Comparison of ENCODE assay signal across 23 cellular contexts in genomic region chr20:36366623-36367369, GRCh38.
DNase-seq lines count a peak whose midpoint lies in the region; ATAC-seq, FAIRE-seq and TF ChIP-seq lines count a peak whose summit lies in the region.
"Had no signal": no experiment of that assay in that cellular context is flagged by ENCODE, and none has a peak within 500 bp of the region (broad histone marks: within the 10 kb centered on the region; RNA-seq: fewer than 3 reads in every experiment).

No MANE protein-coding gene starts in this region.

- no peak overlapping the region for H2BK120ac ChIP-seq in H1 (replicated peaks; ENCODE audit: low read depth, low read length)

- 47% methylated on average over 14 of the region's 16 CpGs for WGBS in HepG2 (ENCODE audit: low lambda C conversion rate)
- 42% methylated on average over 6 of the region's 16 CpGs for WGBS in right lobe of liver (ENCODE audit: insufficient coverage, low coverage, low lambda C conversion rate, missing lambda C conversion rate)
- 88% methylated on average over 14 of the region's 16 CpGs; no CpG with 5 or more reads in 1 of the 2 experiments for WGBS in H1 (ENCODE audit: extremely low coverage in 1 of 2, insufficient coverage in 1 of 2, insufficient read length in 1 of 2, insufficient replicate concordance in 2 of 2, low coverage in 1 of 2, low lambda C conversion rate in 2 of 2, missing lambda C conversion rate in 1 of 2), 2 experiments
- 71 to 82% (median 80%) methylated on average over 13 to 16 of the region's 16 CpGs for WGBS in stomach, 5 donors

- ATAC-seq in HepG2 (no peak), right lobe of liver (no peak)
- ATAC-seq: CD8-positive, alpha-beta T cell; GM12878 had no signal

- no peak overlapping the region for H3K4ac ChIP-seq in H1 (replicated peaks; ENCODE audit: insufficient read length, low read depth, low read length)

- H2BK12ac ChIP-seq in H1 (ENCODE audit: low read depth, low read length), result 0 out of 2 replicates have a peak overlapping the region, but pooled peaks have one; percentile 17

- H2BK20ac ChIP-seq in H1 (ENCODE audit: low read length), result no peak overlapping the region

- peak overlapping the region; percentile 16; the same call in 1 of the 2 replicates for H2BK15ac ChIP-seq in H1 (ENCODE audit: low read length)

- in situ Hi-C loops in HepG2 (cut with HindIII; ENCODE audit: extremely low pct_ligation_motif_present, low pct_unique_long_range_greater_than_20kb), result no loop called here

- no peak overlapping the region for H4K5ac ChIP-seq in H1 (ENCODE audit: insufficient read length, low read depth, low read length)

- no TSS peak for BruUV-seq in HepG2 (replicated peaks; lab: Mats Ljungman, UMichigan)

- DNase-seq in HepG2 (ENCODE audit: low spot score) (no peak), right lobe of liver (no peak), bronchial epithelial cell (ENCODE audit: low read depth) (no peak), H1 (ENCODE audit: low read depth in 1 of 2, low spot score in 2 of 2) (no peak), right atrium auricular region (ENCODE audit: low spot score) (no peak), stomach (no peak), NCI-H226 (no peak), substantia nigra (lab: John Stamatoyannopoulos, UW) (no peak)
- DNase-seq: Caco-2; CD4-positive, CD25-positive, alpha-beta regulatory T cell; CD8-positive, alpha-beta T cell; DMS153; DND-41; GDM1; HFFc6 had no signal

- H2AFZ ChIP-seq in HepG2 (ENCODE audit: low read length) (no peak overlapping the region), H1 (ENCODE audit: low read length) (no peak overlapping the region)
- H2AFZ ChIP-seq: GM23338 had no signal

- H3K4me1 ChIP-seq in HepG2 (ENCODE audit: insufficient read depth, low read length) (peaks cover 10% of the 10 kb centered on the region), right lobe of liver (no peaks in the 10 kb centered on the region), H1 (replicated peaks in 1 of 4; ENCODE audit: control insufficient read depth in 3 of 4, insufficient read depth in 4 of 4, low read length in 3 of 4) (peaks cover 2 to 11% (median 6%) of the 10 kb centered on the region in 4 experiments), right atrium auricular region (no peaks in the 10 kb centered on the region), stomach (no peaks in the 10 kb centered on the region)
- H3K4me1 ChIP-seq: HAP-1 had no signal

- no peak overlapping the region for H2AK5ac ChIP-seq in H1 (ENCODE audit: low read depth, low read length)

- H3K14ac ChIP-seq in H1 (ENCODE audit: insufficient read length), result no peak overlapping the region

- FAIRE-seq in HepG2 (lab: Jason Lieb, UNC) (no peak), bronchial epithelial cell (lab: Jason Lieb, UNC) (peak; percentile 86), H1 (lab: Jason Lieb, UNC) (no peak)
- FAIRE-seq: A204.1, GM12878, H54 had no signal

- H4K20me1 ChIP-seq in HepG2 (ENCODE audit: insufficient read depth, low read length) (no peaks in the 10 kb centered on the region; the same call in 1 of the 2 replicates), H1 (replicated peaks in 1 of 2; ENCODE audit: control insufficient read depth in 1 of 2, insufficient read depth in 2 of 2, low read length in 2 of 2) (peaks cover 0 to 2% of the 10 kb centered on the region in 2 experiments)
- H4K20me1 ChIP-seq: BLaER1 had no signal

- TF ChIP-seq RAD21 in HepG2 (CRISPR knock-in tag; IDR thresholded peaks at IDR 0.05) (no peak), H1 (IDR thresholded peaks at IDR 0.05 in 1 of 2, conservative IDR thresholded peaks at IDR 0.05 in 1 of 2; ENCODE audit: low read depth in 2 of 2, low read length in 2 of 2) (no peak)

- no peak overlapping the region for H4K8ac ChIP-seq in H1 (ENCODE audit: extremely low read depth, insufficient read depth, low read length)

- no peak overlapping the region for H3K18ac ChIP-seq in H1 (ENCODE audit: extremely low read depth, low read length)

- POLR2A ChIA-PET in HepG2 (lab: Yijun Ruan, JAX) (no interaction called here), H1 (lab: Charles Lee; ENCODE audit: partially characterized antibody) (interaction anchor here (0.8 to 1.1 kb wide), 2 partner anchors 13 to 34 kb away, joined by 3 read pairs; no protein-coding TSS in a partner anchor)

- no peaks in the 10 kb centered on the region for H3K23me2 ChIP-seq in H1 (ENCODE audit: low read depth, low read length)

- no peak overlapping the region for H3K56ac ChIP-seq in H1 (replicated peaks; ENCODE audit: insufficient read length, low read depth, low read length)

- no peak for TF ChIP-seq CTCF in HepG2 (CRISPR knock-in tag; IDR thresholded peaks at IDR 0.05)
- TF ChIP-seq CTCF in right lobe of liver (IDR thresholded peaks at IDR 0.05), result no peak
- TF ChIP-seq CTCF in bronchial epithelial cell (IDR thresholded peaks at IDR 0.05; ENCODE audit: insufficient read depth, low read length, severe bottlenecking), result no peak
- no peak for TF ChIP-seq CTCF in H1 (IDR thresholded peaks at IDR 0.05; ENCODE audit: control extremely low read depth in 1 of 3, insufficient read depth in 1 of 3, low read depth in 1 of 3, low read length in 3 of 3)
- TF ChIP-seq CTCF in right atrium auricular region (IDR thresholded peaks at IDR 0.05), result no peak
- no peak for TF ChIP-seq CTCF in stomach (IDR thresholded peaks at IDR 0.05)

- no peak for TF ChIP-seq POLR2A in HepG2 (IDR thresholded peaks at IDR 0.05; ENCODE audit: insufficient read depth in 1 of 2, low read depth in 2 of 2, low read length in 2 of 2)
- no peak for TF ChIP-seq POLR2A in right lobe of liver (IDR thresholded peaks at IDR 0.05)
- no peak for TF ChIP-seq POLR2A in H1 (IDR thresholded peaks at IDR 0.05; ENCODE audit: control extremely low read depth in 1 of 2, low read depth in 2 of 2, low read length in 2 of 2)
- TF ChIP-seq POLR2A in stomach (IDR thresholded peaks at IDR 0.05), result no peak

- H3K36me3 ChIP-seq in HepG2 (replicated peaks in 1 of 2; ENCODE audit: control insufficient read depth in 1 of 2, insufficient read depth in 2 of 2, low read length in 2 of 2), result no peaks in the 10 kb centered on the region
- no peaks in the 10 kb centered on the region for H3K36me3 ChIP-seq in right lobe of liver
- no peaks in the 10 kb centered on the region for H3K36me3 ChIP-seq in bronchial epithelial cell (ENCODE audit: control insufficient read depth, insufficient read depth, low read length)
- no peaks in the 10 kb centered on the region; a peak in 1 of 8 replicates for H3K36me3 ChIP-seq in H1 (ENCODE audit: control insufficient read depth in 2 of 4, insufficient read depth in 4 of 4, low read length in 3 of 4)
- H3K36me3 ChIP-seq in right atrium auricular region, result no peaks in the 10 kb centered on the region
- no peaks in the 10 kb centered on the region for H3K36me3 ChIP-seq in stomach
- H3K36me3 ChIP-seq: BLaER1, HAP-1 had no signal

- CTCF ChIA-PET in HepG2 (lab: Yijun Ruan, JAX; ENCODE audit: low intra/inter-chr PET ratio, low total read pairs) (no interaction called here), H1 (lab: Charles Lee; ENCODE audit: partially characterized antibody) (interaction anchor here (0.5 to 1.3 kb wide), 3 partner anchors 9 to 52 kb away, joined by 3 to 6 read pairs (median 4); no protein-coding TSS in a partner anchor)

- no peaks in the 10 kb centered on the region for H3K79me1 ChIP-seq in H1 (ENCODE audit: low read depth, low read length)

- intact Hi-C loops in HepG2 (cut with micrococcal nuclease; ENCODE audit: unreplicated experiment), result no loop called here
- intact Hi-C loops in right lobe of liver (cut with DNase I), result no loop called here
- intact Hi-C loops in stomach (cut with DNase I; ENCODE audit: low total_unique reads), result no loop called here

- H3K4me2 ChIP-seq in HepG2 (ENCODE audit: low read depth, low read length), result no peak overlapping the region
- H3K4me2 ChIP-seq in H1 (ENCODE audit: insufficient read depth in 1 of 2, low read depth in 2 of 2, low read length in 2 of 2), result no peak overlapping the region
- H3K4me2 ChIP-seq: BLaER1, GM23338 had no signal

- no peak overlapping the region for H3K4me3 ChIP-seq in HepG2 (replicated peaks in 1 of 3; ENCODE audit: insufficient read depth in 1 of 3, low read depth in 2 of 3, low read length in 3 of 3)
- no peak overlapping the region for H3K4me3 ChIP-seq in right lobe of liver
- H3K4me3 ChIP-seq in bronchial epithelial cell (ENCODE audit: low read depth, low read length), result no peak overlapping the region
- no peak overlapping the region for H3K4me3 ChIP-seq in H1 (ENCODE audit: extremely low read depth in 1 of 4, insufficient read depth in 2 of 4, low read depth in 3 of 4, low read length in 4 of 4)
- H3K4me3 ChIP-seq in right atrium auricular region, result no peak overlapping the region
- H3K4me3 ChIP-seq in stomach, result no peak overlapping the region
- H3K4me3 ChIP-seq: BLaER1, GM12878, GM23338, HAP-1 had no signal

- peaks cover 2 to 28% of the 10 kb centered on the region in 2 experiments; a peak in 3 of 5 replicates for H3K27me3 ChIP-seq in HepG2 (ENCODE audit: control insufficient read depth in 1 of 2, insufficient read depth in 2 of 2, low read length in 2 of 2)
- no peaks in the 10 kb centered on the region for H3K27me3 ChIP-seq in right lobe of liver
- peaks cover 1% of the 10 kb centered on the region for H3K27me3 ChIP-seq in bronchial epithelial cell (ENCODE audit: control insufficient read depth, insufficient read depth, low read length)
- no peaks in the 10 kb centered on the region for H3K27me3 ChIP-seq in H1 (replicated peaks in 1 of 4; ENCODE audit: control insufficient read depth in 3 of 4, extremely low read depth in 1 of 4, insufficient read depth in 3 of 4, low read length in 3 of 4)
- no peaks in the 10 kb centered on the region for H3K27me3 ChIP-seq in right atrium auricular region
- H3K27me3 ChIP-seq in stomach, result peaks cover 0 to 44% (median 10%) of the 10 kb centered on the region in 3 donors
- H3K27me3 ChIP-seq: BLaER1 had no signal

- H3K9me3 ChIP-seq in HepG2 (ENCODE audit: low read length), result no peaks in the 10 kb centered on the region
- H3K9me3 ChIP-seq in right lobe of liver, result no peaks in the 10 kb centered on the region
- H3K9me3 ChIP-seq in H1 (ENCODE audit: insufficient read depth in 2 of 2, low read depth in 1 of 2, low read length in 1 of 2), result no peaks in the 10 kb centered on the region
- no peaks in the 10 kb centered on the region for H3K9me3 ChIP-seq in right atrium auricular region
- no peaks in the 10 kb centered on the region for H3K9me3 ChIP-seq in stomach
- H3K9me3 ChIP-seq: BLaER1, Caco-2, HAP-1 had no signal

- H4K91ac ChIP-seq in H1 (replicated peaks; ENCODE audit: insufficient read length, low read length), result no peak overlapping the region

- 0 out of 2 replicates have a peak overlapping the region, but pooled peaks have one; percentile 30 for H2BK5ac ChIP-seq in H1 (ENCODE audit: low read depth, low read length)

- no peak overlapping the region for H3K9ac ChIP-seq in HepG2 (ENCODE audit: insufficient read depth, low read depth, low read length)
- H3K9ac ChIP-seq in H1 (replicated peaks in 1 of 4; ENCODE audit: extremely low read depth in 1 of 4, low read depth in 3 of 4, low read length in 3 of 4), result no peak overlapping the region
- H3K9ac ChIP-seq: BLaER1 had no signal

- TF ChIP-seq EP300 in HepG2 (IDR thresholded peaks at IDR 0.05; ENCODE audit: low read depth in 2 of 2, low read length in 2 of 2) (no peak), HepG2 (CRISPR knock-in tag; IDR thresholded peaks at IDR 0.05; ENCODE audit: borderline replicate concordance) (no peak), H1 (IDR thresholded peaks at IDR 0.05; ENCODE audit: borderline replicate concordance in 1 of 2, low read depth in 2 of 2, low read length in 2 of 2) (no peak), stomach (IDR thresholded peaks at IDR 0.05) (no peak)

- H3K79me2 ChIP-seq in HepG2 (ENCODE audit: insufficient read depth, low read length), result no peaks in the 10 kb centered on the region
- H3K79me2 ChIP-seq in H1 (ENCODE audit: control insufficient read depth in 1 of 2, insufficient read depth in 2 of 2, low read length in 2 of 2), result no peaks in the 10 kb centered on the region

- H3K23ac ChIP-seq in H1 (ENCODE audit: insufficient read length), result no peak overlapping the region

- H3K27ac ChIP-seq in HepG2 (ENCODE audit: extremely low read length, insufficient read depth, low read length), result no peak overlapping the region
- no peak overlapping the region for H3K27ac ChIP-seq in right lobe of liver
- H3K27ac ChIP-seq in H1 (ENCODE audit: low read depth, low read length), result no peak overlapping the region
- H3K27ac ChIP-seq in right atrium auricular region, result no peak overlapping the region
- H3K27ac ChIP-seq in stomach, result no peak overlapping the region
- no peak overlapping the region for H3K27ac ChIP-seq in substantia nigra (ENCODE audit: low read depth, low read length, poor library complexity, severe bottlenecking)
- H3K27ac ChIP-seq: 22Rv1, BLaER1, C4-2B had no signal

Comparison
In these comparisons a context has a peak if more than half of its experiments do, and no peak if none do; other contexts are left out.
1. Of the 41 proteins assayed by ChIP-seq in both HepG2 and H1: peak only in HepG2: MAFK; only in H1: none; in both: none; in neither: 40.